8 cellular contexts compared by ENCODE assay signal in genomic region chr3:52154135-52155094, GRCh38. TPM values are rescaled to one million over a fixed set of nuclear protein-coding genes. Genes with fewer than 3 reads are reported as not detected.
A peak's percentile ranks its signal among the peaks of the same experiment; 100 is the strongest.
DNase-seq lines count a peak whose midpoint lies in the region; ATAC-seq, FAIRE-seq and TF ChIP-seq lines count a peak whose summit lies in the region.

POC1A (minus strand) TSS chr3:52154423; CDS start chr3:52154372, 51 bp downstream.

- no peak for TF ChIP-seq CTCF in astrocyte (IDR thresholded peaks at IDR 0.05; ENCODE audit: insufficient read depth, low read depth, low read length)
- TF ChIP-seq CTCF in vagina (IDR thresholded peaks at IDR 0.05), result peak in 1 of 3 experiments; percentile 39

- ATAC-seq in GM18511 (IDR thresholded peaks at IDR 0.05; ENCODE audit: unreplicated experiment) (peak; percentile 85), HG02981 (IDR thresholded peaks at IDR 0.05; ENCODE audit: unreplicated experiment) (peak; percentile 84), right cardiac atrium (peak; percentile 98)

- H2AFZ ChIP-seq in astrocyte (ENCODE audit: low read depth, low read length), result peak within 1 kb of the TSS; percentile 91

- H3K27ac Mint-ChIP-seq in astrocyte (ENCODE audit: unreplicated experiment), result peak within 1 kb of the TSS; percentile 96

- peaks cover 19% of the 10 kb centered on the region for H3K79me2 ChIP-seq in astrocyte (ENCODE audit: insufficient read depth, low read length)

- WGBS in right cardiac atrium, result under 1% methylated on average over 83 of the region's 83 CpGs

- H3K36me3 ChIP-seq in astrocyte (ENCODE audit: insufficient read depth, low read length), result no peaks in the 10 kb centered on the region
- H3K36me3 ChIP-seq in vagina, result no peaks in the 10 kb centered on the region

- DNase-seq in NCI-H2029 (lab: John Stamatoyannopoulos, UW), result peak; percentile 87
- DNase-seq in T-helper 9 cell, result peak; percentile 77
- DNase-seq in astrocyte (ENCODE audit: low read depth), result peak; percentile 97
- DNase-seq in right cardiac atrium, result peak; percentile 97 to 99 (median 98)
- DNase-seq in putamen (ENCODE audit: low spot score), result peak; percentile 95
- DNase-seq in vagina (ENCODE audit: extremely low spot score in 2 of 2), result peak in 1 of 2 donors; percentile 99

- peak within 1 kb of the TSS; percentile 78 for H3K9ac ChIP-seq in astrocyte (ENCODE audit: low read length)

- no peaks in the 10 kb centered on the region for H4K20me1 ChIP-seq in astrocyte (ENCODE audit: insufficient read depth, low read length)

- H3K9me3 Mint-ChIP-seq in astrocyte (ENCODE audit: unreplicated experiment), result no peaks in the 10 kb centered on the region

- no peaks in the 10 kb centered on the region for H3K9me3 ChIP-seq in astrocyte (ENCODE audit: insufficient read depth, low read depth, low read length)
- H3K9me3 ChIP-seq in right cardiac atrium (ENCODE audit: control insufficient read depth, low read length), result no peaks in the 10 kb centered on the region
- no peaks in the 10 kb centered on the region for H3K9me3 ChIP-seq in vagina

- peak within 1 kb of the TSS; percentile 71 for H3K27ac ChIP-seq in astrocyte (ENCODE audit: low read depth, low read length)
- peak within 1 kb of the TSS; percentile 92 for H3K27ac ChIP-seq in right cardiac atrium (ENCODE audit: low read length)
- peak within 1 kb of the TSS; percentile 80 for H3K27ac ChIP-seq in vagina

- H3K27me3 ChIP-seq in astrocyte (ENCODE audit: insufficient read depth, low read length) (no peaks in the 10 kb centered on the region), right cardiac atrium (ENCODE audit: control insufficient read depth, insufficient read depth) (no peaks in the 10 kb centered on the region), vagina (no peaks in the 10 kb centered on the region)

- intact Hi-C loops in right cardiac atrium (cut with DNase I), result loop anchor here in 1 of 4 donors (5.0 kb wide), 1 partner anchor 38 kb away; no protein-coding TSS in a partner anchor
- intact Hi-C loops in vagina (cut with DNase I), result no loop called here

- peak within 1 kb of the TSS; percentile 91 for H3K4me2 ChIP-seq in astrocyte (ENCODE audit: low read length)

- H3K36me3 Mint-ChIP-seq in astrocyte (ENCODE audit: low read depth, unreplicated experiment), result no peaks in the 10 kb centered on the region

- H3K4me1 ChIP-seq in astrocyte (ENCODE audit: insufficient read depth, low read length), result peaks cover 13% of the 10 kb centered on the region
- peaks cover 4% of the 10 kb centered on the region for H3K4me1 ChIP-seq in right cardiac atrium (ENCODE audit: control insufficient read depth, insufficient read depth, low read length)
- H3K4me1 ChIP-seq in vagina, result peaks cover 11% of the 10 kb centered on the region

- peak within 1 kb of the TSS; percentile 92 for H3K4me3 Mint-ChIP-seq in astrocyte (ENCODE audit: unreplicated experiment)

- H3K4me3 ChIP-seq in astrocyte (ENCODE audit: insufficient read depth, low read depth, low read length) (peak within 1 kb of the TSS; percentile 67), right cardiac atrium (ENCODE audit: low read length) (peak within 1 kb of the TSS; percentile 60), vagina (peak within 1 kb of the TSS; percentile 52 to 67)

- no peak for TF ChIP-seq POLR2A in vagina (IDR thresholded peaks at IDR 0.05)

- H3K4me1 Mint-ChIP-seq in astrocyte (ENCODE audit: low read depth, unreplicated experiment), result no peaks in the 10 kb centered on the region

- peak; percentile 13 for FAIRE-seq in astrocyte (lab: Jason Lieb, UNC)

- no peaks in the 10 kb centered on the region for H3K27me3 Mint-ChIP-seq in astrocyte (ENCODE audit: low read depth, unreplicated experiment)

RNA-seq across cellular contexts. Expression of gene POC1A, which starts in this region (rescaled TPM):
- 3.1 and 3.7 TPM in 2 replicates for total RNA-seq in astrocyte
- total RNA-seq in right cardiac atrium, result 1 to 10 TPM; 1.0 to 1.4 (median 1.3) TPM
- 0.75 TPM for polyA plus RNA-seq in right cardiac atrium
- total RNA-seq in vagina, result 0.74 TPM
